Comparison of ENCODE assay signal across 8 cellular contexts in genomic region chr6:81451787-81452186, GRCh38.
DNase-seq lines count a peak whose midpoint lies in the region; FAIRE-seq and TF ChIP-seq lines count a peak whose summit lies in the region.

No MANE protein-coding gene starts in this region.

- H3K27ac ChIP-seq in tibial artery = no peak overlapping the region
- H3K27ac ChIP-seq in kidney (ENCODE audit: low read depth in 2 of 2, low read length in 2 of 2) = no peak overlapping the region
- H3K27ac ChIP-seq in stomach = no peak overlapping the region

- intact Hi-C loops in tibial artery (cut with DNase I; ENCODE audit: low total_unique reads) (no loop called here), kidney (cut with DNase I) (no loop called here), stomach (cut with DNase I; ENCODE audit: low total_unique reads) (no loop called here)

- TF ChIP-seq EP300 in stomach (IDR thresholded peaks at IDR 0.05) = no peak

- no peak overlapping the region for H3K4me3 ChIP-seq in fibroblast of mammary gland (ENCODE audit: control insufficient read depth, low read depth, low read length)
- H3K4me3 ChIP-seq in tibial artery = no peak overlapping the region
- H3K4me3 ChIP-seq in kidney (ENCODE audit: low read length in 2 of 2) = no peak overlapping the region
- no peak overlapping the region for H3K4me3 ChIP-seq in stomach

- FAIRE-seq in H54 (lab: Jason Lieb, UNC) (peak; percentile 99), kidney (lab: Jason Lieb, UNC) (no peak)

- H3K36me3 ChIP-seq in tibial artery (no peaks in the 10 kb centered on the region), kidney (ENCODE audit: control insufficient read depth in 1 of 2, insufficient read depth in 2 of 2, low read length in 2 of 2) (no peaks in the 10 kb centered on the region), stomach (no peaks in the 10 kb centered on the region)

- CTCF ChIA-PET in GM10248 (lab: Yijun Ruan, JAX) = interaction anchor here (1.4 kb wide), 1 partner anchor 8 kb away, joined by 5 read pairs; no protein-coding TSS in a partner anchor

- 7 to 36% (median 25%) methylated on average over 2 of the region's 2 CpGs for WGBS in stomach, 5 donors

- peak; percentile 12 for DNase-seq in GM10248 (ENCODE audit: extremely low spot score)
- DNase-seq in H54 (ENCODE audit: insufficient read length, low spot score) = peak; percentile 32
- DNase-seq in NCI-H2196 (lab: John Stamatoyannopoulos, UW; ENCODE audit: unreplicated experiment) = peak; percentile 53
- peak; percentile 95 for DNase-seq in fibroblast of mammary gland (ENCODE audit: low read depth)
- DNase-seq in tibial artery = no peak
- no peak for DNase-seq in kidney
- no peak for DNase-seq in stomach
- no peak for DNase-seq in NCI-H446 (lab: John Stamatoyannopoulos, UW)

- H3K4me1 ChIP-seq in tibial artery (peaks cover 0 to 22% (median 0%) of the 10 kb centered on the region in 4 donors), kidney (ENCODE audit: control insufficient read depth in 1 of 2, insufficient read depth in 1 of 2, low read depth in 1 of 2, low read length in 2 of 2) (no peaks in the 10 kb centered on the region), stomach (peaks cover 0 to 14% (median 2%) of the 10 kb centered on the region in 4 donors)

- no peaks in the 10 kb centered on the region for H3K9me3 ChIP-seq in tibial artery
- no peaks in the 10 kb centered on the region for H3K9me3 ChIP-seq in kidney (ENCODE audit: control insufficient read depth in 1 of 2, low read length in 2 of 2)
- H3K9me3 ChIP-seq in stomach = no peaks in the 10 kb centered on the region

- POLR2A ChIA-PET in GM10248 (lab: Yijun Ruan, JAX) = no interaction called here

- TF ChIP-seq POLR2A in H54 (IDR thresholded peaks at IDR 0.05; ENCODE audit: low read depth, low read length) (no peak), stomach (IDR thresholded peaks at IDR 0.05) (no peak)

- no peak overlapping the region for H3K9ac ChIP-seq in kidney (ENCODE audit: low read length in 2 of 2)

- TF ChIP-seq CTCF in GM10248 (IDR thresholded peaks at IDR 0.05; ENCODE audit: control extremely low read depth, extremely low read depth, low read depth, missing control alignments) (no peak), fibroblast of mammary gland (conservative IDR thresholded peaks at IDR 0.05; ENCODE audit: control insufficient read depth, insufficient read depth, low read depth, low read length) (no peak), tibial artery (IDR thresholded peaks at IDR 0.05) (no peak), kidney (IDR thresholded peaks at IDR 0.05; ENCODE audit: borderline replicate concordance, extremely low read depth, insufficient read depth) (no peak), stomach (IDR thresholded peaks at IDR 0.05) (no peak)

- H3K27me3 ChIP-seq in tibial artery (no peaks in the 10 kb centered on the region), stomach (no peaks in the 10 kb centered on the region)

Comparison
In these comparisons a context has a peak if more than half of its experiments do, and no peak if none do; other contexts are left out.
1. DNase-seq: peak in GM10248 (single experiment), H54 (single experiment), NCI-H2196 (single experiment) and fibroblast of mammary gland (single experiment); none in tibial artery (0 of 2), kidney (single experiment), stomach (single experiment) and NCI-H446 (0 of 2).